ENCODE assay signal across 21 cellular contexts in genomic region chr9:103713631-103714030, GRCh38.
"Had no signal": no experiment of that assay in that cellular context is flagged by ENCODE, and none has a peak within 500 bp of the region (broad histone marks: within the 10 kb centered on the region; RNA-seq: fewer than 3 reads in every experiment).

No MANE protein-coding gene starts in this region.

- H3K27me3 Mint-ChIP-seq: activated CD4-positive, alpha-beta T cell treated with anti-CD3 and anti-CD28 coated beads for 36 hours; activated naive CD4-positive, alpha-beta T cell treated with anti-CD3 and anti-CD28 coated beads, Interleukin-2, amount 50 U/mL, for 24 hours; central memory CD8-positive, alpha-beta T cell; memory B cell; naive thymus-derived CD8-positive, alpha-beta T cell had no signal

- H3K4me3 Mint-ChIP-seq: activated CD4-positive, alpha-beta T cell treated with anti-CD3 and anti-CD28 coated beads for 36 hours; activated naive CD4-positive, alpha-beta T cell treated with anti-CD3 and anti-CD28 coated beads, Interleukin-2, amount 50 U/mL, for 24 hours; central memory CD8-positive, alpha-beta T cell; memory B cell; naive thymus-derived CD8-positive, alpha-beta T cell; stimulated activated effector memory CD8-positive, alpha-beta T cell treated with anti-CD3 and anti-CD28 coated beads, Interleukin-12 subunit alpha, Interleukin-12 subunit beta, amount 100 ng/mL, for 72 hours; T-helper 1 cell treated with Interleukin-12 subunit alpha and Interleukin-12 subunit beta and Interleukin-4 antibody, amounts not matched to agents 30 μg/mL and 1 μg/mL, for 36 hours had no signal

- H3K36me3 Mint-ChIP-seq: activated naive CD4-positive, alpha-beta T cell treated with anti-CD3 and anti-CD28 coated beads, Interleukin-2, amount 50 U/mL, for 24 hours; memory B cell; naive thymus-derived CD8-positive, alpha-beta T cell; stimulated activated effector memory CD8-positive, alpha-beta T cell treated with anti-CD3 and anti-CD28 coated beads, Interleukin-12 subunit alpha, Interleukin-12 subunit beta, amount 100 ng/mL, for 72 hours had no signal

- H3K27ac ChIP-seq: adrenal gland, body of pancreas, coronary artery, heart right ventricle, ovary, right lobe of liver, stomach, WERI-Rb-1 had no signal

- H3K4me3 ChIP-seq: adrenal gland, body of pancreas, coronary artery, heart right ventricle, ovary, right lobe of liver, stomach had no signal

- H3K27ac Mint-ChIP-seq: activated CD4-positive, alpha-beta T cell treated with anti-CD3 and anti-CD28 coated beads for 36 hours; activated naive CD4-positive, alpha-beta T cell treated with anti-CD3 and anti-CD28 coated beads, Interleukin-2, amount 50 U/mL, for 24 hours; memory B cell; naive thymus-derived CD8-positive, alpha-beta T cell; stimulated activated effector memory CD8-positive, alpha-beta T cell treated with anti-CD3 and anti-CD28 coated beads, Interleukin-12 subunit alpha, Interleukin-12 subunit beta, amount 100 ng/mL, for 72 hours; T-helper 1 cell treated with Interleukin-12 subunit alpha and Interleukin-12 subunit beta and Interleukin-4 antibody, amounts not matched to agents 30 μg/mL and 1 μg/mL, for 36 hours had no signal

- DNase-seq: activated CD4-positive, alpha-beta T cell treated with anti-CD3 and anti-CD28 coated beads for 36 hours; activated CD4-positive, alpha-beta T cell treated with anti-CD3 and anti-CD28 coated beads, Interleukin-2, amount 50 U/mL, for 48 hours; activated gamma-delta T cell; adrenal gland; body of pancreas; erythroblast; heart right ventricle; kidney glomerular epithelial cell; left ventricle myocardium superior; naive thymus-derived CD8-positive, alpha-beta T cell; ovary; right lobe of liver; stimulated activated CD4-positive, alpha-beta T cell treated with anti-CD3 and anti-CD28 coated beads, Interleukin-4, amount 100 ng/mL, for 24 hours; stomach; WERI-Rb-1 had no signal

- H3K36me3 ChIP-seq: adrenal gland, heart right ventricle, ovary, right lobe of liver, stomach, WERI-Rb-1 had no signal

- H3K9me3 Mint-ChIP-seq: activated naive CD4-positive, alpha-beta T cell treated with anti-CD3 and anti-CD28 coated beads, Interleukin-2, amount 50 U/mL, for 24 hours; stimulated activated effector memory CD8-positive, alpha-beta T cell treated with anti-CD3 and anti-CD28 coated beads, Interleukin-12 subunit alpha, Interleukin-12 subunit beta, amount 100 ng/mL, for 72 hours; T-helper 1 cell treated with Interleukin-12 subunit alpha and Interleukin-12 subunit beta and Interleukin-4 antibody, amounts not matched to agents 30 μg/mL and 1 μg/mL, for 36 hours had no signal

- H3K4me1 ChIP-seq: adrenal gland, body of pancreas, heart right ventricle, right lobe of liver, stomach had no signal

- H3K4me1 Mint-ChIP-seq: activated CD4-positive, alpha-beta T cell treated with anti-CD3 and anti-CD28 coated beads for 36 hours; activated naive CD4-positive, alpha-beta T cell treated with anti-CD3 and anti-CD28 coated beads, Interleukin-2, amount 50 U/mL, for 24 hours; central memory CD8-positive, alpha-beta T cell; memory B cell; naive thymus-derived CD8-positive, alpha-beta T cell; stimulated activated effector memory CD8-positive, alpha-beta T cell treated with anti-CD3 and anti-CD28 coated beads, Interleukin-12 subunit alpha, Interleukin-12 subunit beta, amount 100 ng/mL, for 72 hours had no signal

- ATAC-seq: activated CD4-positive, alpha-beta T cell treated with anti-CD3 and anti-CD28 coated beads for 36 hours; body of pancreas; heart right ventricle; left ventricle myocardium superior; naive thymus-derived CD8-positive, alpha-beta T cell; right lobe of liver; stimulated activated effector memory CD8-positive, alpha-beta T cell treated with anti-CD3 and anti-CD28 coated beads, Interleukin-12 subunit alpha, Interleukin-12 subunit beta, amount 100 ng/mL, for 72 hours had no signal

- H3K9me3 ChIP-seq: adrenal gland, body of pancreas, ovary, right lobe of liver had no signal

- H3K27me3 ChIP-seq: adrenal gland, body of pancreas, heart right ventricle, ovary, right lobe of liver, stomach had no signal
